Comparison of ENCODE assay signal across 2 cellular contexts in the genomic region with DNA sequence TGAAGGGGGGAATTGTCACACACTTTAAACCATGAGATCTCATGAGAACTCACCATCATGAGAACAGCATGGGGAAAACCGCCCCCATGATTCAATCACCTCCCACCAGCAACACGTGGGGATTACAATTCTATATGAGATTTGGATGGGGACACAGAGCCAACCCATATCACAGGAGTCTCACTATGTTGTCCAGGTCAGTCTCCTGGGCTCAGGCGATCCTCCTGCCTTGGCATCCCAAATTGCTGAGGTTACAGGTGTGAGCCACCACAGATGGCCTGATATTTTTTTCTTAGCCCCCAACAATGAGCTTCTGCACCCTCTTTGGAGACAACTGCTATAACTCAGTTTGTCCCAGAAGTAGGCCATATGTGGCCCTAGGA.
A peak's percentile ranks its signal among the peaks of the same experiment; 100 is the strongest.
TF ChIP-seq lines count a peak whose summit lies in the region.

No MANE protein-coding gene starts in this region.

TF ChIP-seq in IMR-90, 13 proteins besides CTCF, POLR2A, EP300 and RAD21:
- TF ChIP-seq, protein P1, sequence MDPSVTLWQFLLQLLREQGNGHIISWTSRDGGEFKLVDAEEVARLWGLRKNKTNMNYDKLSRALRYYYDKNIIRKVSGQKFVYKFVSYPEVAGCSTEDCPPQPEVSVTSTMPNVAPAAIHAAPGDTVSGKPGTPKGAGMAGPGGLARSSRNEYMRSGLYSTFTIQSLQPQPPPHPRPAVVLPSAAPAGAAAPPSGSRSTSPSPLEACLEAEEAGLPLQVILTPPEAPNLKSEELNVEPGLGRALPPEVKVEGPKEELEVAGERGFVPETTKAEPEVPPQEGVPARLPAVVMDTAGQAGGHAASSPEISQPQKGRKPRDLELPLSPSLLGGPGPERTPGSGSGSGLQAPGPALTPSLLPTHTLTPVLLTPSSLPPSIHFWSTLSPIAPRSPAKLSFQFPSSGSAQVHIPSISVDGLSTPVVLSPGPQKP (IDR thresholded peaks at IDR 0.05; ENCODE audit: borderline replicate concordance, low read depth, low read length), result no peak
- TF ChIP-seq FOS (IDR thresholded peaks at IDR 0.05; ENCODE audit: low read depth, low read length), result no peak
- no peak for TF ChIP-seq MAZ (IDR thresholded peaks at IDR 0.05; ENCODE audit: borderline replicate concordance, low read depth, low read length)
- no peak for TF ChIP-seq SMC3 (IDR thresholded peaks at IDR 0.05; ENCODE audit: low read depth, low read length)
- TF ChIP-seq NFE2L2 (IDR thresholded peaks at IDR 0.05; ENCODE audit: low read depth, low read length), result no peak
- TF ChIP-seq RFX5 (IDR thresholded peaks at IDR 0.05; ENCODE audit: low read depth, low read length), result no peak
- no peak for TF ChIP-seq MXI1 (IDR thresholded peaks at IDR 0.05; ENCODE audit: borderline replicate concordance, low read depth, low read length)
- no peak for TF ChIP-seq CEBPB (IDR thresholded peaks at IDR 0.05; ENCODE audit: low read depth, low read length)
- TF ChIP-seq CHD1 (IDR thresholded peaks at IDR 0.05; ENCODE audit: low read depth, low read length), result no peak
- TF ChIP-seq, protein P2, sequence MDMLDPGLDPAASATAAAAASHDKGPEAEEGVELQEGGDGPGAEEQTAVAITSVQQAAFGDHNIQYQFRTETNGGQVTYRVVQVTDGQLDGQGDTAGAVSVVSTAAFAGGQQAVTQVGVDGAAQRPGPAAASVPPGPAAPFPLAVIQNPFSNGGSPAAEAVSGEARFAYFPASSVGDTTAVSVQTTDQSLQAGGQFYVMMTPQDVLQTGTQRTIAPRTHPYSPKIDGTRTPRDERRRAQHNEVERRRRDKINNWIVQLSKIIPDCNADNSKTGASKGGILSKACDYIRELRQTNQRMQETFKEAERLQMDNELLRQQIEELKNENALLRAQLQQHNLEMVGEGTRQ (IDR thresholded peaks at IDR 0.05; ENCODE audit: low read depth, low read length), result no peak
- no peak for TF ChIP-seq RCOR1 (IDR thresholded peaks at IDR 0.05; ENCODE audit: insufficient replicate concordance, low read length)
- TF ChIP-seq MAFK (IDR thresholded peaks at IDR 0.05; ENCODE audit: low read depth, low read length), result no peak
- TF ChIP-seq BHLHE40 (IDR thresholded peaks at IDR 0.05; ENCODE audit: low read depth, low read length), result no peak
TF ChIP-seq in IMR-90: peak in this region for 0.

TF ChIP-seq in K562, 482 proteins besides CTCF, POLR2A, EP300 and RAD21:
- TF ChIP-seq JUN (IDR thresholded peaks at IDR 0.05; ENCODE audit: borderline replicate concordance, low read depth, low read length), result no peak
- 0 out of 2 replicates have a peak, but pooled peaks have one; percentile 45 for TF ChIP-seq JUN (CRISPR knock-in tag; IDR thresholded peaks at IDR 0.05; ENCODE audit: borderline replicate concordance)
- TF ChIP-seq SUPT5H (IDR thresholded peaks at IDR 0.05), result no peak
- TF ChIP-seq, protein P3, sequence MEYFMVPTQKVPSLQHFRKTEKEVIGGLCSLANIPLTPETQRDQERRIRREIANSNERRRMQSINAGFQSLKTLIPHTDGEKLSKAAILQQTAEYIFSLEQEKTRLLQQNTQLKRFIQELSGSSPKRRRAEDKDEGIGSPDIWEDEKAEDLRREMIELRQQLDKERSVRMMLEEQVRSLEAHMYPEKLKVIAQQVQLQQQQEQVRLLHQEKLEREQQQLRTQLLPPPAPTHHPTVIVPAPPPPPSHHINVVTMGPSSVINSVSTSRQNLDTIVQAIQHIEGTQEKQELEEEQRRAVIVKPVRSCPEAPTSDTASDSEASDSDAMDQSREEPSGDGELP (CRISPR knock-in tag; IDR thresholded peaks at IDR 0.05; ENCODE audit: borderline replicate concordance), result no peak
- TF ChIP-seq FOXJ2 (tag; IDR thresholded peaks at IDR 0.05), result no peak
- TF ChIP-seq FOXK1 (CRISPR knock-in tag; IDR thresholded peaks at IDR 0.05; ENCODE audit: borderline replicate concordance), result peak; percentile 21; the same call in 1 of the 2 replicates
- TF ChIP-seq RCOR1 (IDR thresholded peaks at IDR 0.05; ENCODE audit: borderline replicate concordance in 1 of 2, low read depth in 2 of 2, low read length in 2 of 2), result no peak
- 0 out of 4 replicates have a peak, but pooled peaks of 1 of the 2 experiments have one; percentile 31 for TF ChIP-seq TEAD1 (CRISPR knock-in tag; IDR thresholded peaks at IDR 0.05)
- peak; percentile 95 for TF ChIP-seq ZNF121 (CRISPR knock-in tag; conservative IDR thresholded peaks at IDR 0.05)
- peak; percentile 52 for TF ChIP-seq RBM25 (IDR thresholded peaks at IDR 0.05; ENCODE audit: low read depth, low read length, severe bottlenecking)
TF ChIP-seq in K562: peak in this region for 5.
